ENCODE assay signal across 8 cellular contexts in the genomic region with DNA sequence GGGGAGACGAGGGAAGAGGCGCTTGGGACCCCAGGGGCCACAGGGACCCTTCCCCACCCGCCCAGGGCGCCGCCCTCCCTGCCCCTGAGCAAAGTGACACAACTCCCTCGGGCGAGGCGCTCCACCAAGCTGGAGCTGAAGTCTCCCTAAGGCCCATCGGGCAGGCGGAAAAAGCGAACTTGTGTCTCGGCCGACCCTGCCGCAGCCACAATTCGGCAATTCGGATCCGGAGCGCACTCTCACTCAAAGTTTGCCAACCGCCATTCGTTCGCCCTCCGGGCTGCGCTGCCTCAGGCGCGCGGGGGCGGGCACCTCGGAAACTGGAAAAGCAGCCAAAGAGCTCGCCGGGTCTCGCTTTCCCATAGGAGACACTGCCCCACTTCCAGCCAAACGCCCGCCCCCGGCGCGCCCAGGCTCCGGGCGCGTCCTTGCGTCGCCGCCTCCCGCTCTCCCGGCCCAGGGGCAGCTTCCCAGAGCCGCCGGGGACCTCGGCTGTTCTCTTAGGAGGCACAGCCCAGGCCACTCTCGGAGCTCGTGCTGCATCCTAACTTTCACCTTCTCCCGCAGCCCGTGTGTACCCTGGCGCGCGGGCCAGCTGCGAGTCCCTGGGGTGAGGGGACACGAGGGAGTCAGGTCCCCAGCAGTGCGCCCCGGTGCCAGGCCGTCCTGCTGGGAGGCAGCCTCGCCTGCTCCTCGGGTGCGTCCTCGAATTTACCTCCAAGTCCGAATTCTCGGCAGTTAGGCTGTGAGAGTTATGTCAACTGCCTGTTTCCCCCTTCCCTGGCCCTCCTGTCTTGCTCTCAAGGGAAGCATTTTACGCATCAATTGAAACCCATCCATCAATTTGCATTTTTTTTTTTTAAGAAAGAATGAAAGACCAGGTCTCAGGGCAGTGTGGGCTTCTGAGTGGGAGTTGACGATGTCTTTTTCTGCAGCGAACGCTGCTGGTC. TPM values are rescaled to one million over a fixed set of nuclear protein-coding genes. Genes with fewer than 3 reads are reported as not detected.
DNase-seq lines count a peak whose midpoint lies in the region; ATAC-seq and TF ChIP-seq lines count a peak whose summit lies in the region.

No MANE protein-coding gene starts in this region.

- CTCF ChIA-PET in PC-9 (lab: Charles Lee): interaction anchor here (0.7 kb wide), 1 partner anchor 144 kb away, joined by 8 read pairs; no protein-coding TSS in a partner anchor

- peaks cover 4% of the 10 kb centered on the region for H3F3A ChIP-seq in PC-9 (ENCODE audit: insufficient read depth, low read depth)

- H3K9me3 ChIP-seq in PC-9 (ENCODE audit: insufficient read depth, low read depth) (no peaks in the 10 kb centered on the region), iPS-20b (ENCODE audit: insufficient read depth, low read depth, low read length) (no peaks in the 10 kb centered on the region), sigmoid colon (no peaks in the 10 kb centered on the region)

- H3K27ac ChIP-seq in PC-9 (peak overlapping the region; percentile 75), brain microvascular endothelial cell (no peak overlapping the region), iPS-20b (ENCODE audit: low read length) (no peak overlapping the region), sigmoid colon (peak overlapping the region; percentile 55 to 74 (median 72))

- TSS peak; percentile 83 for BruUV-seq in PC-9 (replicated peaks; lab: Mats Ljungman, UMichigan)

- H3K36me3 ChIP-seq in PC-9 (ENCODE audit: low read depth) (no peaks in the 10 kb centered on the region), brain microvascular endothelial cell (replicated peaks) (no peaks in the 10 kb centered on the region), iPS-20b (ENCODE audit: insufficient read depth, low read depth, low read length) (peaks cover 6% of the 10 kb centered on the region; the same call in 1 of the 2 replicates), sigmoid colon (no peaks in the 10 kb centered on the region)

- intact Hi-C loops in PC-9 (cut with micrococcal nuclease; ENCODE audit: unreplicated experiment) (loop anchor here (2.0 to 10.0 kb wide), 6 partner anchors 31 to 457 kb away; a partner anchor contains a TSS), sigmoid colon (cut with DNase I) (loop anchor here (5.0 to 10.0 kb wide), 3 partner anchors 108 to 455 kb away; a partner anchor contains a TSS)

- peak overlapping the region; percentile 87 for H3K4me2 ChIP-seq in PC-9

- POLR2A ChIA-PET in PC-9 (lab: Charles Lee; ENCODE audit: unreplicated experiment): interaction anchor here (0.7 kb wide), 1 partner anchor 69 kb away, joined by 4 read pairs; no protein-coding TSS in a partner anchor

- H3K9ac ChIP-seq in iPS-20b (ENCODE audit: low read depth, low read length): peak overlapping the region; percentile 27; the same call in 1 of the 2 replicates

- H3K4me3 ChIP-seq in PC-9 (peak overlapping the region; percentile 78), brain microvascular endothelial cell (ENCODE audit: low read depth, low read length) (peak overlapping the region; percentile 71), iPS-20b (ENCODE audit: low read length) (peak overlapping the region; percentile 81), sigmoid colon (peak overlapping the region; percentile 61 to 75 (median 70))

- no peak for TF ChIP-seq CTCF in PC-9 (conservative IDR thresholded peaks at IDR 0.05)
- no peak for TF ChIP-seq CTCF in brain microvascular endothelial cell (IDR thresholded peaks at IDR 0.05; ENCODE audit: low read depth, low read length, missing control alignments)
- TF ChIP-seq CTCF in sigmoid colon (IDR thresholded peaks at IDR 0.05): no peak

- 1% methylated on average over 69 of the region's 69 CpGs for WGBS in sigmoid colon, 2 donors

- peak; percentile 15 for ATAC-seq in HG02642 (IDR thresholded peaks at IDR 0.05; ENCODE audit: poor library complexity, unreplicated experiment)
- no peak for ATAC-seq in activated CD4-positive, CD25-positive, alpha-beta regulatory T cell treated with anti-CD3 and anti-CD28 coated beads, Interleukin-2, amount 50 U/mL, for 24 hours
- ATAC-seq in GM19452 (IDR thresholded peaks at IDR 0.05; ENCODE audit: unreplicated experiment): no peak

- H4K20me1 ChIP-seq in PC-9 (ENCODE audit: insufficient read depth): no peaks in the 10 kb centered on the region

- no peak for TF ChIP-seq EP300 in sigmoid colon (IDR thresholded peaks at IDR 0.05)

- peak overlapping the region; percentile 86 for H2AFZ ChIP-seq in PC-9

- no peaks in the 10 kb centered on the region for H3K9me2 ChIP-seq in PC-9 (ENCODE audit: insufficient read depth)

- peaks cover 34% of the 10 kb centered on the region for H3K79me2 ChIP-seq in PC-9 (ENCODE audit: low read depth)

- H3K27me3 ChIP-seq in PC-9 (ENCODE audit: insufficient read depth, low read depth) (no peaks in the 10 kb centered on the region), brain microvascular endothelial cell (replicated peaks) (peaks cover 22% of the 10 kb centered on the region), iPS-20b (ENCODE audit: insufficient read depth, low read length) (peaks cover 91% of the 10 kb centered on the region), sigmoid colon (peaks cover 10 to 47% (median 35%) of the 10 kb centered on the region in 3 donors)

- in situ Hi-C loops in brain microvascular endothelial cell (cut with HindIII; ENCODE audit: low pct_ligation_motif_present, low sequenced_read_pairs): no loop called here

- H3K4me1 ChIP-seq in PC-9 (replicated peaks; ENCODE audit: insufficient read depth): peaks cover 19% of the 10 kb centered on the region
- peaks cover 19% of the 10 kb centered on the region for H3K4me1 ChIP-seq in iPS-20b (ENCODE audit: insufficient read depth, low read length)
- H3K4me1 ChIP-seq in sigmoid colon: peaks cover 0 to 56% (median 51%) of the 10 kb centered on the region in 4 donors

- no peak for TF ChIP-seq POLR2A in sigmoid colon (IDR thresholded peaks at IDR 0.05)

- DNase-seq in D341Med (ENCODE audit: low spot score) (peak; percentile 73), PC-9 (peak; percentile 51 to 74), brain microvascular endothelial cell (no peak), sigmoid colon (peak; percentile 80)

RNA-seq across cellular contexts. Expression of a gene that starts 1.4 kb away (rescaled TPM):
- total RNA-seq in PC-9 (2021): 20.5 and 20.7 TPM in 2 replicates
- 10 to 100 TPM in 3 of 4 donors, 1 to 10 TPM in 1; 7.1 to 22.4 (median 16.1) TPM for total RNA-seq in sigmoid colon
- polyA plus RNA-seq in sigmoid colon: 10 to 100 TPM in 2 of 3 donors, 1 to 10 TPM in 1; 3.4 to 10.9 (median 10.2) TPM

Comparison
In these comparisons a context has a peak if more than half of its experiments do, and no peak if none do; other contexts are left out.
1. H3K27ac ChIP-seq: peak in PC-9 (single experiment) and sigmoid colon (4 of 4); none in brain microvascular endothelial cell (single experiment) and iPS-20b (single experiment).
2. Peak in every context shown above with its lines, with median percentiles within 50 percentile points of each other: H3K4me3 ChIP-seq.